In genomic region chr11:66701432-66702240, GRCh38 we compare ENCODE assay signal across 20 cellular contexts. TPM values are rescaled to one million over a fixed set of nuclear protein-coding genes. Genes with fewer than 3 reads are reported as not detected.
DNase-seq lines count a peak whose midpoint lies in the region; TF ChIP-seq lines count a peak whose summit lies in the region.
"Had no signal": no experiment of that assay in that cellular context is flagged by ENCODE, and none has a peak within 500 bp of the region (broad histone marks: within the 10 kb centered on the region; RNA-seq: fewer than 3 reads in every experiment).

No MANE protein-coding gene starts in this region.

- POLR2A ChIA-PET in activated CD4-positive, alpha-beta memory T cell treated with anti-CD3 and anti-CD28 coated beads, Interleukin-2, amount 10 ng/mL, durations not matched to agents 7 days and 5 days (lab: Charles Lee), result no interaction called here

- peaks cover 5% of the 10 kb centered on the region for H3K27me3 Mint-ChIP-seq in glutamatergic neuron (ENCODE audit: unreplicated experiment)
- no peaks in the 10 kb centered on the region for H3K27me3 Mint-ChIP-seq in activated CD4-positive, alpha-beta memory T cell treated with anti-CD3 and anti-CD28 coated beads, Interleukin-2, amount 10 ng/mL, durations not matched to agents 7 days and 5 days
- H3K27me3 Mint-ChIP-seq: central memory CD8-positive, alpha-beta T cell had no signal

- intact Hi-C loops in esophagus muscularis mucosa (cut with DNase I), result no loop called here

- CTCF ChIA-PET in activated CD4-positive, alpha-beta memory T cell treated with anti-CD3 and anti-CD28 coated beads, Interleukin-2, amount 10 ng/mL, durations not matched to agents 7 days and 5 days (lab: Charles Lee), result no interaction called here

- H3K9me3 ChIP-seq in esophagus muscularis mucosa, result peaks cover 0 to 11% (median 6%) of the 10 kb centered on the region in 4 donors
- H3K9me3 ChIP-seq: pancreas had no signal

- no peak for TF ChIP-seq EP300 in esophagus muscularis mucosa (IDR thresholded peaks at IDR 0.05)

- TF ChIP-seq POLR2A in esophagus muscularis mucosa (IDR thresholded peaks at IDR 0.05; ENCODE audit: low read depth), result no peak

- DNase-seq in CMK (ENCODE audit: low read depth) (peak; percentile 94), HuH-7 (ENCODE audit: low spot score) (peak; percentile 100), glutamatergic neuron (no peak), NCI-H146 treated with DMSO at 0.1 percent for 48 hours (lab: John Stamatoyannopoulos, UW; ENCODE audit: unreplicated experiment) (no peak), esophagus muscularis mucosa (ENCODE audit: extremely low spot score) (no peak)
- no peak for DNase-seq in activated CD4-positive, alpha-beta memory T cell treated with anti-CD3 and anti-CD28 coated beads, Interleukin-2, amount 10 ng/mL, durations not matched to agents 7 days and 5 days
- DNase-seq: amniotic stem cell; endodermal cell; HFFc6; hypothalamus; kidney; mesenchymal stem cell; naive thymus-derived CD4-positive, alpha-beta T cell; NCI-H146; NCI-H446; NK-92 treated with Interleukin-12 subunit alpha and Interleukin-12 subunit beta, amount 100 ng/mL, for 24 hours had no signal

- H3K9me3 Mint-ChIP-seq in glutamatergic neuron (ENCODE audit: unreplicated experiment), result peaks cover 19% of the 10 kb centered on the region
- no peaks in the 10 kb centered on the region for H3K9me3 Mint-ChIP-seq in activated CD4-positive, alpha-beta memory T cell treated with anti-CD3 and anti-CD28 coated beads, Interleukin-2, amount 10 ng/mL, durations not matched to agents 7 days and 5 days
- H3K9me3 Mint-ChIP-seq: central memory CD8-positive, alpha-beta T cell had no signal

- H3K36me3 ChIP-seq in esophagus muscularis mucosa, result no peaks in the 10 kb centered on the region

- H3K27me3 ChIP-seq in esophagus muscularis mucosa, result no peaks in the 10 kb centered on the region
- H3K27me3 ChIP-seq: pancreas had no signal

- peak overlapping the region; percentile 38 for H3K27ac Mint-ChIP-seq in glutamatergic neuron (ENCODE audit: unreplicated experiment)
- H3K27ac Mint-ChIP-seq in activated CD4-positive, alpha-beta memory T cell treated with anti-CD3 and anti-CD28 coated beads, Interleukin-2, amount 10 ng/mL, durations not matched to agents 7 days and 5 days, result no peak overlapping the region
- H3K27ac Mint-ChIP-seq: endodermal cell, HFFc6 had no signal

- no peaks in the 10 kb centered on the region for H3K4me1 Mint-ChIP-seq in glutamatergic neuron (ENCODE audit: low read depth, unreplicated experiment)
- peaks cover 2% of the 10 kb centered on the region for H3K4me1 Mint-ChIP-seq in activated CD4-positive, alpha-beta memory T cell treated with anti-CD3 and anti-CD28 coated beads, Interleukin-2, amount 10 ng/mL, durations not matched to agents 7 days and 5 days
- H3K4me1 Mint-ChIP-seq: central memory CD8-positive, alpha-beta T cell; endodermal cell had no signal

- no peak overlapping the region for H3K4me3 Mint-ChIP-seq in glutamatergic neuron (ENCODE audit: unreplicated experiment)
- H3K4me3 Mint-ChIP-seq in activated CD4-positive, alpha-beta memory T cell treated with anti-CD3 and anti-CD28 coated beads, Interleukin-2, amount 10 ng/mL, durations not matched to agents 7 days and 5 days, result no peak overlapping the region
- H3K4me3 Mint-ChIP-seq: central memory CD8-positive, alpha-beta T cell; endodermal cell; HFFc6; naive thymus-derived CD4-positive, alpha-beta T cell had no signal

- H3K36me3 Mint-ChIP-seq in glutamatergic neuron (ENCODE audit: unreplicated experiment), result no peaks in the 10 kb centered on the region
- no peaks in the 10 kb centered on the region for H3K36me3 Mint-ChIP-seq in activated CD4-positive, alpha-beta memory T cell treated with anti-CD3 and anti-CD28 coated beads, Interleukin-2, amount 10 ng/mL, durations not matched to agents 7 days and 5 days (ENCODE audit: low read depth)

- H3K27ac ChIP-seq in VCaP (peak overlapping the region; percentile 2; the same call in 1 of the 2 replicates), esophagus muscularis mucosa (replicated peaks in 1 of 4) (no peak overlapping the region)
- H3K27ac ChIP-seq: pancreas, RWPE1 had no signal

- H3K4me1 ChIP-seq in esophagus muscularis mucosa, result no peaks in the 10 kb centered on the region
- H3K4me1 ChIP-seq: pancreas had no signal

- WGBS in esophagus muscularis mucosa, result 89% methylated on average over 10 of the region's 10 CpGs

- no peak for TF ChIP-seq CTCF in VCaP (conservative IDR thresholded peaks at IDR 0.05)
- TF ChIP-seq CTCF in glutamatergic neuron (IDR thresholded peaks at IDR 0.05; ENCODE audit: partially characterized antibody, unreplicated experiment), result no peak
- no peak for TF ChIP-seq CTCF in esophagus muscularis mucosa (IDR thresholded peaks at IDR 0.05)

- H3K4me3 ChIP-seq in esophagus muscularis mucosa, result no peak overlapping the region
- H3K4me3 ChIP-seq: pancreas had no signal

RNA-seq across cellular contexts. Expression of gene RBM4B, which starts 23.9 kb away (rescaled TPM):
- 61.2 TPM for total RNA-seq in glutamatergic neuron (ENCODE audit: unreplicated experiment)
- total RNA-seq in activated CD4-positive, alpha-beta memory T cell treated with anti-CD3 and anti-CD28 coated beads, Interleukin-2, amount 10 ng/mL, durations not matched to agents 7 days and 5 days, result 10 to 100 TPM; 19.6 to 20.1 TPM
- total RNA-seq in esophagus muscularis mucosa, result 10 to 100 TPM; 10.3 to 13.2 (median 12.2) TPM

RNA-seq across cellular contexts. Expression of gene SPTBN2, which starts 27.4 kb away (rescaled TPM):
- total RNA-seq in glutamatergic neuron (ENCODE audit: unreplicated experiment) (371 TPM), esophagus muscularis mucosa (10 to 100 TPM in 2 of 4 donors, 1 to 10 TPM in 2; 3.3 to 12.5 (median 10.0) TPM)
- total RNA-seq in activated CD4-positive, alpha-beta memory T cell treated with anti-CD3 and anti-CD28 coated beads, Interleukin-2, amount 10 ng/mL, durations not matched to agents 7 days and 5 days, result under 1 TPM; 0.18 to 0.25 TPM

Comparison
In these comparisons a context has a peak if more than half of its experiments do, and no peak if none do; other contexts are left out.
1. DNase-seq: peak in CMK (single experiment) and HuH-7 (single experiment); none in glutamatergic neuron (single experiment), NCI-H146 treated with DMSO at 0.1 percent for 48 hours (single experiment), activated CD4-positive, alpha-beta memory T cell treated with anti-CD3 and anti-CD28 coated beads, Interleukin-2, amount 10 ng/mL, durations not matched to agents 7 days and 5 days (single experiment) and esophagus muscularis mucosa (single experiment).
2. RNA of gene SPTBN2, which starts 27.4 kb away (total RNA-seq): 371 TPM in glutamatergic neuron (single experiment); 3.3 to 12.5 TPM in esophagus muscularis mucosa and 0.18 to 0.25 TPM in activated CD4-positive, alpha-beta memory T cell treated with anti-CD3 and anti-CD28 coated beads, Interleukin-2, amount 10 ng/mL, durations not matched to agents 7 days and 5 days; every median in the first group is over 10 times any median in the second.